1 cellular context compared by ENCODE assay signal in genomic region chr6:45378324-45378926, GRCh38.
TF ChIP-seq lines count a peak whose summit lies in the region.

No MANE protein-coding gene starts in this region.

TF ChIP-seq in HepG2, 621 proteins besides CTCF, POLR2A, EP300 and RAD21 (continued from another document and continues in another):
- no peak for TF ChIP-seq USF2 (IDR thresholded peaks at IDR 0.05; ENCODE audit: low read depth, low read length)
- TF ChIP-seq USF2 (CRISPR knock-in tag; IDR thresholded peaks at IDR 0.05; ENCODE audit: borderline replicate concordance), result no peak
- TF ChIP-seq CBX2 (IDR thresholded peaks at IDR 0.05; ENCODE audit: low read depth, low read length), result no peak
- no peak for TF ChIP-seq CBX2 (CRISPR knock-in tag; IDR thresholded peaks at IDR 0.05; ENCODE audit: low read depth)
- no peak for TF ChIP-seq ATAD3A (CRISPR knock-in tag; IDR thresholded peaks at IDR 0.05)
- no peak for TF ChIP-seq ZNF549 (CRISPR knock-in tag; IDR thresholded peaks at IDR 0.05)
- no peak for TF ChIP-seq NFATC3 (CRISPR knock-in tag; IDR thresholded peaks at IDR 0.05)
- TF ChIP-seq ZSCAN25 (CRISPR knock-in tag; IDR thresholded peaks at IDR 0.05), result no peak
- no peak for TF ChIP-seq MED1 (CRISPR knock-in tag; IDR thresholded peaks at IDR 0.05)
- no peak for TF ChIP-seq ZMYM3 (CRISPR knock-in tag; IDR thresholded peaks at IDR 0.05)
- no peak for TF ChIP-seq RBM39 (IDR thresholded peaks at IDR 0.05; ENCODE audit: low read depth, low read length, poor library complexity, severe bottlenecking)
- TF ChIP-seq ZNF564 (CRISPR knock-in tag; IDR thresholded peaks at IDR 0.05), result no peak
- TF ChIP-seq RARA (CRISPR knock-in tag; IDR thresholded peaks at IDR 0.05), result no peak
- no peak for TF ChIP-seq ZNF670 (CRISPR knock-in tag; IDR thresholded peaks at IDR 0.05; ENCODE audit: borderline replicate concordance)
- no peak for TF ChIP-seq MXI1 (IDR thresholded peaks at IDR 0.05; ENCODE audit: borderline replicate concordance, low read depth, low read length)
- TF ChIP-seq ZNF703 (CRISPR knock-in tag; IDR thresholded peaks at IDR 0.05; ENCODE audit: borderline replicate concordance), result no peak
- TF ChIP-seq HMG20B (CRISPR knock-in tag; conservative IDR thresholded peaks at IDR 0.05), result no peak
- TF ChIP-seq, protein P1, sequence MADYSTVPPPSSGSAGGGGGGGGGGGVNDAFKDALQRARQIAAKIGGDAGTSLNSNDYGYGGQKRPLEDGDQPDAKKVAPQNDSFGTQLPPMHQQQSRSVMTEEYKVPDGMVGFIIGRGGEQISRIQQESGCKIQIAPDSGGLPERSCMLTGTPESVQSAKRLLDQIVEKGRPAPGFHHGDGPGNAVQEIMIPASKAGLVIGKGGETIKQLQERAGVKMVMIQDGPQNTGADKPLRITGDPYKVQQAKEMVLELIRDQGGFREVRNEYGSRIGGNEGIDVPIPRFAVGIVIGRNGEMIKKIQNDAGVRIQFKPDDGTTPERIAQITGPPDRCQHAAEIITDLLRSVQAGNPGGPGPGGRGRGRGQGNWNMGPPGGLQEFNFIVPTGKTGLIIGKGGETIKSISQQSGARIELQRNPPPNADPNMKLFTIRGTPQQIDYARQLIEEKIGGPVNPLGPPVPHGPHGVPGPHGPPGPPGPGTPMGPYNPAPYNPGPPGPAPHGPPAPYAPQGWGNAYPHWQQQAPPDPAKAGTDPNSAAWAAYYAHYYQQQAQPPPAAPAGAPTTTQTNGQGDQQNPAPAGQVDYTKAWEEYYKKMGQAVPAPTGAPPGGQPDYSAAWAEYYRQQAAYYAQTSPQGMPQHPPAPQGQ (CRISPR knock-in tag; IDR thresholded peaks at IDR 0.05; ENCODE audit: borderline replicate concordance), result no peak
- TF ChIP-seq ONECUT2 (CRISPR knock-in tag; IDR thresholded peaks at IDR 0.05), result no peak
- TF ChIP-seq, protein P2, sequence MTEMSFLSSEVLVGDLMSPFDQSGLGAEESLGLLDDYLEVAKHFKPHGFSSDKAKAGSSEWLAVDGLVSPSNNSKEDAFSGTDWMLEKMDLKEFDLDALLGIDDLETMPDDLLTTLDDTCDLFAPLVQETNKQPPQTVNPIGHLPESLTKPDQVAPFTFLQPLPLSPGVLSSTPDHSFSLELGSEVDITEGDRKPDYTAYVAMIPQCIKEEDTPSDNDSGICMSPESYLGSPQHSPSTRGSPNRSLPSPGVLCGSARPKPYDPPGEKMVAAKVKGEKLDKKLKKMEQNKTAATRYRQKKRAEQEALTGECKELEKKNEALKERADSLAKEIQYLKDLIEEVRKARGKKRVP (CRISPR knock-in tag; IDR thresholded peaks at IDR 0.05), result no peak
- no peak for TF ChIP-seq ZNF563 (CRISPR knock-in tag; IDR thresholded peaks at IDR 0.05)
- TF ChIP-seq NBN (conservative IDR thresholded peaks at IDR 0.05), result no peak
- TF ChIP-seq FLYWCH1 (CRISPR knock-in tag; IDR thresholded peaks at IDR 0.05), result no peak
- TF ChIP-seq ZNF562 (CRISPR knock-in tag; IDR thresholded peaks at IDR 0.05; ENCODE audit: borderline replicate concordance), result no peak
- peak; percentile 12; the same call in 1 of the 2 replicates for TF ChIP-seq ZBED4 (CRISPR knock-in tag; IDR thresholded peaks at IDR 0.05; ENCODE audit: borderline replicate concordance)
- no peak for TF ChIP-seq ZNF629 (CRISPR knock-in tag; conservative IDR thresholded peaks at IDR 0.05)
- TF ChIP-seq TAF15 (IDR thresholded peaks at IDR 0.05; ENCODE audit: low read depth, low read length, poor library complexity, severe bottlenecking), result no peak
- no peak for TF ChIP-seq ATF7 (IDR thresholded peaks at IDR 0.05)
- no peak for TF ChIP-seq ATF7 (CRISPR knock-in tag; IDR thresholded peaks at IDR 0.05)
- no peak for TF ChIP-seq CSRNP2 (CRISPR knock-in tag; conservative IDR thresholded peaks at IDR 0.05; ENCODE audit: low read depth)
- TF ChIP-seq, protein P3, sequence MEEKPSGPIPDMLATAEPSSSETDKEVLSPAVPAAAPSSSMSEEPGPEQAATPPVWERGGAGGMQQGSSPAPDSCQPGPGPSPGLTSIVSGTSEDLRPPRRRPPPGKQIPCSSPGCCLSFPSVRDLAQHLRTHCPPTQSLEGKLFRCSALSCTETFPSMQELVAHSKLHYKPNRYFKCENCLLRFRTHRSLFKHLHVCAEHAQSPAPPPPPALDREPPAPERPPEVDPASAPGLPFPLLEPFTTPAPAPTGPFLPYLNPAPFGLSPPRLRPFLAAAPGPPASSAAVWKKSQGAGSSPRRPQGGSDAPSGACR (CRISPR knock-in tag; IDR thresholded peaks at IDR 0.05), result 0 out of 2 replicates have a peak, but pooled peaks have one; percentile 10
- TF ChIP-seq CBX1 (IDR thresholded peaks at IDR 0.05; ENCODE audit: low read depth), result no peak
- TF ChIP-seq SSRP1 (CRISPR knock-in tag; IDR thresholded peaks at IDR 0.05), result no peak
- TF ChIP-seq JARID2 (CRISPR knock-in tag; IDR thresholded peaks at IDR 0.05; ENCODE audit: insufficient replicate concordance), result no peak
- TF ChIP-seq ZNF446 (CRISPR knock-in tag; IDR thresholded peaks at IDR 0.05), result no peak
- TF ChIP-seq DNMT3B (CRISPR knock-in tag; conservative IDR thresholded peaks at IDR 0.05), result no peak; the same call in 1 of the 2 replicates
- TF ChIP-seq, protein P4, sequence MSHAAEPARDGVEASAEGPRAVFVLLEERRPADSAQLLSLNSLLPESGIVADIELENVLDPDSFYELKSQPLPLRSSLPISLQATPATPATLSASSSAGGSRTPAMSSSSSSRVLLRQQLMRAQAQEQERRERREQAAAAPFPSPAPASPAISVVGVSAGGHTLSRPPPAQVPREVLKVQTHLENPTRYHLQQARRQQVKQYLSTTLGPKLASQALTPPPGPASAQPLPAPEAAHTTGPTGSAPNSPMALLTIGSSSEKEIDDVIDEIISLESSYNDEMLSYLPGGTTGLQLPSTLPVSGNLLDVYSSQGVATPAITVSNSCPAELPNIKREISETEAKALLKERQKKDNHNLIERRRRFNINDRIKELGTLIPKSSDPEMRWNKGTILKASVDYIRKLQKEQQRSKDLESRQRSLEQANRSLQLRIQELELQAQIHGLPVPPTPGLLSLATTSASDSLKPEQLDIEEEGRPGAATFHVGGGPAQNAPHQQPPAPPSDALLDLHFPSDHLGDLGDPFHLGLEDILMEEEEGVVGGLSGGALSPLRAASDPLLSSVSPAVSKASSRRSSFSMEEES (CRISPR knock-in tag; IDR thresholded peaks at IDR 0.05), result no peak
- TF ChIP-seq ZNF512B (CRISPR knock-in tag; IDR thresholded peaks at IDR 0.05; ENCODE audit: borderline replicate concordance), result no peak; the same call in 1 of the 2 replicates
